Comparison of ENCODE assay signal across 32 cellular contexts in the genomic region with DNA sequence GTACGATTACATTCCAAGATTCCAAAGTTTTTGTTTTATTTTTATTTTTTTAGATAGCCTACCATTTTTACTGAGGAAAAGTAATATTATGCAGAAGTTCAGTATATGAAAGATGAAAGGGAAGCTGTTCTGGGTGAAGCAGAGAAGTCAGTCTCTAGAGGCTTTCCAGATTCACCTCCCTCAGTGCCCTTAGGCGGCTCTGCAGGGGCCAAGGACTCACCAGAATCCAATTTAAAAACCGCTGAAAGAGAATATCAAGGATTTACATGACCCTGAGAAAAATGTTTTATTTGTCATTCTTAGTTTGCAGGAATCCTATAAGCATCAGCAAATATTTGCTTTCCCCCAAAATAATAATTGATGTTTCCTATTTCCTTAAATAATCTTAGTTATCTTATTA.
"Had no signal": no experiment of that assay in that cellular context is flagged by ENCODE, and none has a peak within 500 bp of the region (broad histone marks: within the 10 kb centered on the region; RNA-seq: fewer than 3 reads in every experiment).

No MANE protein-coding gene starts in this region.

- ATAC-seq: activated CD4-positive, alpha-beta T cell treated with anti-CD3 and anti-CD28 coated beads for 36 hours; activated CD8-positive, alpha-beta memory T cell treated with anti-CD3 and anti-CD28 coated beads, Interleukin-2, amount 10 ng/mL, durations not matched to agents 7 days and 5 days; activated CD8-positive, alpha-beta T cell treated with anti-CD3 and anti-CD28 coated beads, Interleukin-2, amount 10 ng/mL, durations not matched to agents 7 days and 5 days; esophagus mucosa; T-helper 17 cell had no signal

- H3K4me1 Mint-ChIP-seq: activated CD4-positive, alpha-beta T cell treated with anti-CD3 and anti-CD28 coated beads for 36 hours; activated CD4-positive, alpha-beta T cell treated with anti-CD3 and anti-CD28 coated beads, Interleukin-2, amount 10 ng/mL, durations not matched to agents 24 days and 14 days; activated CD8-positive, alpha-beta memory T cell treated with anti-CD3 and anti-CD28 coated beads, Interleukin-2, amount 10 ng/mL, durations not matched to agents 7 days and 5 days; activated naive CD4-positive, alpha-beta T cell treated with anti-CD3 and anti-CD28 coated beads, Interleukin-2, amount 50 U/mL, for 24 hours; activated naive CD8-positive, alpha-beta T cell treated with anti-CD3 and anti-CD28 coated beads, Interleukin-2, amount 10 ng/mL, durations not matched to agents 7 days and 5 days; brain; T-helper 17 cell had no signal

- H3K9me3 Mint-ChIP-seq: activated CD4-positive, alpha-beta T cell treated with anti-CD3 and anti-CD28 coated beads, Interleukin-2, amount 10 ng/mL, durations not matched to agents 24 days and 14 days; activated naive CD4-positive, alpha-beta T cell treated with anti-CD3 and anti-CD28 coated beads, Interleukin-2, amount 50 U/mL, for 24 hours; activated T-helper 1 cell treated with anti-CD3 and anti-CD28 coated beads, Interleukin-12 subunit alpha, Interleukin-12 subunit beta, Interleukin-2, Interleukin-4 antibody, amounts not matched to agents 30 ng/mL and 10 ng/mL and 1 ng/mL, durations not matched to agents 14 hours and 24 hours and 36 hours; activated T-helper 2 cell treated with anti-CD3 and anti-CD28 coated beads, Interferon-gamma antibody, Interleukin-2, Interleukin-4, amounts not matched to agents 10 μg/mL and 5 μg/mL and 100 μg/mL, durations not matched to agents 14 hours and 24 hours and 36 hours had no signal

- H3K4me3 ChIP-seq: ascending aorta, breast epithelium, cardiac muscle cell, colonic mucosa had no signal

- H3K27ac ChIP-seq: ascending aorta, breast epithelium, cardiac muscle cell, colonic mucosa, WERI-Rb-1 had no signal

- H3K27me3 Mint-ChIP-seq: activated CD4-positive, alpha-beta memory T cell treated with anti-CD3 and anti-CD28 coated beads for 36 hours; activated CD4-positive, alpha-beta T cell treated with anti-CD3 and anti-CD28 coated beads for 36 hours; activated CD4-positive, alpha-beta T cell treated with anti-CD3 and anti-CD28 coated beads, Interleukin-2, amount 10 ng/mL, durations not matched to agents 24 days and 14 days; activated CD8-positive, alpha-beta memory T cell treated with anti-CD3 and anti-CD28 coated beads, Interleukin-2, amount 10 ng/mL, durations not matched to agents 7 days and 5 days; activated naive CD4-positive, alpha-beta T cell treated with anti-CD3 and anti-CD28 coated beads, Interleukin-2, amount 50 U/mL, for 24 hours; activated naive CD8-positive, alpha-beta T cell treated with anti-CD3 and anti-CD28 coated beads, Interleukin-2, amount 10 ng/mL, durations not matched to agents 7 days and 5 days; T-helper 17 cell had no signal

- H3K9me3 ChIP-seq: breast epithelium, colonic mucosa had no signal

- DNase-seq: activated CD4-positive, alpha-beta memory T cell treated with anti-CD3 and anti-CD28 coated beads for 36 hours; activated CD4-positive, alpha-beta T cell treated with anti-CD3 and anti-CD28 coated beads for 36 hours; activated CD4-positive, alpha-beta T cell treated with anti-CD3 and anti-CD28 coated beads, Interleukin-2, amount 10 ng/mL, durations not matched to agents 24 days and 14 days; activated CD4-positive, CD25-positive, alpha-beta regulatory T cell; activated CD4-positive, CD25-positive, alpha-beta regulatory T cell treated with anti-CD3 and anti-CD28 coated beads, Interleukin-2, amount 50 U/mL, for 72 hours; activated CD8-positive, alpha-beta memory T cell treated with anti-CD3 and anti-CD28 coated beads, Interleukin-2, amount 10 ng/mL, durations not matched to agents 7 days and 5 days; activated CD8-positive, alpha-beta memory T cell treated with anti-CD3 and anti-CD28 coated beads, Interleukin-2, amount 50 U/mL, for 4 hours; activated CD8-positive, alpha-beta T cell treated with anti-CD3 and anti-CD28 coated beads, Interleukin-2, amount 10 ng/mL, durations not matched to agents 7 days and 5 days; activated effector memory CD4-positive, alpha-beta T cell treated with anti-CD3 and anti-CD28 coated beads, Interleukin-2, amount 50 U/mL, for 16 hours; activated naive CD4-positive, alpha-beta T cell treated with anti-CD3 and anti-CD28 coated beads for 36 hours; activated naive CD8-positive, alpha-beta T cell treated with anti-CD3 and anti-CD28 coated beads, Interleukin-2, amount 10 ng/mL, durations not matched to agents 7 days and 5 days; activated T-cell treated with anti-CD3 and anti-CD28 coated beads, Interleukin-2, amount 50 U/mL, for 1 hour; activated T-cell treated with anti-CD3 and anti-CD28 coated beads, Interleukin-2, amount 50 U/mL, for 48 hours; central memory CD4-positive, alpha-beta T cell; cerebellar nuclear complex; colonic mucosa; effector CD8-positive, alpha-beta T cell; foreskin fibroblast; head of caudate nucleus; T-helper 1 cell; T-helper 17 cell; T1000; WERI-Rb-1 had no signal

- H3K4me3 Mint-ChIP-seq: activated CD4-positive, alpha-beta memory T cell treated with anti-CD3 and anti-CD28 coated beads for 36 hours; activated CD4-positive, alpha-beta T cell treated with anti-CD3 and anti-CD28 coated beads for 36 hours; activated CD4-positive, alpha-beta T cell treated with anti-CD3 and anti-CD28 coated beads, Interleukin-2, amount 10 ng/mL, durations not matched to agents 24 days and 14 days; activated CD8-positive, alpha-beta memory T cell treated with anti-CD3 and anti-CD28 coated beads, Interleukin-2, amount 10 ng/mL, durations not matched to agents 7 days and 5 days; activated CD8-positive, alpha-beta T cell treated with anti-CD3 and anti-CD28 coated beads, Interleukin-2, amount 10 ng/mL, durations not matched to agents 7 days and 5 days; activated naive CD4-positive, alpha-beta T cell treated with anti-CD3 and anti-CD28 coated beads for 36 hours; activated naive CD4-positive, alpha-beta T cell treated with anti-CD3 and anti-CD28 coated beads, Interleukin-2, amount 50 U/mL, for 24 hours; activated naive CD8-positive, alpha-beta T cell treated with anti-CD3 and anti-CD28 coated beads, Interleukin-2, amount 10 ng/mL, durations not matched to agents 7 days and 5 days; activated T-helper 1 cell treated with anti-CD3 and anti-CD28 coated beads, Interleukin-12 subunit alpha, Interleukin-12 subunit beta, Interleukin-2, Interleukin-4 antibody, amounts not matched to agents 30 ng/mL and 10 ng/mL and 1 ng/mL, durations not matched to agents 14 hours and 24 hours and 36 hours; brain; T-helper 17 cell; T-helper 2 cell treated with Interferon-gamma antibody and Interleukin-4, amounts not matched to agents 5 μg/mL and 100 μg/mL, for 36 hours had no signal

- H3K36me3 Mint-ChIP-seq: activated CD4-positive, alpha-beta memory T cell treated with anti-CD3 and anti-CD28 coated beads for 36 hours; activated CD8-positive, alpha-beta memory T cell treated with anti-CD3 and anti-CD28 coated beads, Interleukin-2, amount 10 ng/mL, durations not matched to agents 7 days and 5 days; activated naive CD4-positive, alpha-beta T cell treated with anti-CD3 and anti-CD28 coated beads, Interleukin-2, amount 50 U/mL, for 24 hours; activated naive CD8-positive, alpha-beta T cell treated with anti-CD3 and anti-CD28 coated beads, Interleukin-2, amount 10 ng/mL, durations not matched to agents 7 days and 5 days; brain had no signal

- H3K27ac Mint-ChIP-seq: activated CD4-positive, alpha-beta memory T cell treated with anti-CD3 and anti-CD28 coated beads for 36 hours; activated CD4-positive, alpha-beta T cell treated with anti-CD3 and anti-CD28 coated beads for 36 hours; activated CD4-positive, alpha-beta T cell treated with anti-CD3 and anti-CD28 coated beads, Interleukin-2, amount 10 ng/mL, durations not matched to agents 24 days and 14 days; activated CD8-positive, alpha-beta memory T cell treated with anti-CD3 and anti-CD28 coated beads, Interleukin-2, amount 10 ng/mL, durations not matched to agents 7 days and 5 days; activated CD8-positive, alpha-beta T cell treated with anti-CD3 and anti-CD28 coated beads, Interleukin-2, amount 10 ng/mL, durations not matched to agents 7 days and 5 days; activated naive CD4-positive, alpha-beta T cell treated with anti-CD3 and anti-CD28 coated beads for 36 hours; activated naive CD4-positive, alpha-beta T cell treated with anti-CD3 and anti-CD28 coated beads, Interleukin-2, amount 50 U/mL, for 24 hours; activated naive CD8-positive, alpha-beta T cell treated with anti-CD3 and anti-CD28 coated beads, Interleukin-2, amount 10 ng/mL, durations not matched to agents 7 days and 5 days; activated T-helper 1 cell treated with anti-CD3 and anti-CD28 coated beads, Interleukin-12 subunit alpha, Interleukin-12 subunit beta, Interleukin-2, Interleukin-4 antibody, amounts not matched to agents 30 ng/mL and 10 ng/mL and 1 ng/mL, durations not matched to agents 14 hours and 24 hours and 36 hours; activated T-helper 2 cell treated with anti-CD3 and anti-CD28 coated beads, Interferon-gamma antibody, Interleukin-2, Interleukin-4, amounts not matched to agents 10 μg/mL and 5 μg/mL and 100 μg/mL, durations not matched to agents 14 hours and 24 hours and 36 hours; T-helper 17 cell; T-helper 2 cell treated with Interferon-gamma antibody and Interleukin-4, amounts not matched to agents 5 μg/mL and 100 μg/mL, for 36 hours had no signal

- H3K36me3 ChIP-seq: ascending aorta, breast epithelium, cardiac muscle cell, colonic mucosa, WERI-Rb-1 had no signal
